In the genomic region with DNA sequence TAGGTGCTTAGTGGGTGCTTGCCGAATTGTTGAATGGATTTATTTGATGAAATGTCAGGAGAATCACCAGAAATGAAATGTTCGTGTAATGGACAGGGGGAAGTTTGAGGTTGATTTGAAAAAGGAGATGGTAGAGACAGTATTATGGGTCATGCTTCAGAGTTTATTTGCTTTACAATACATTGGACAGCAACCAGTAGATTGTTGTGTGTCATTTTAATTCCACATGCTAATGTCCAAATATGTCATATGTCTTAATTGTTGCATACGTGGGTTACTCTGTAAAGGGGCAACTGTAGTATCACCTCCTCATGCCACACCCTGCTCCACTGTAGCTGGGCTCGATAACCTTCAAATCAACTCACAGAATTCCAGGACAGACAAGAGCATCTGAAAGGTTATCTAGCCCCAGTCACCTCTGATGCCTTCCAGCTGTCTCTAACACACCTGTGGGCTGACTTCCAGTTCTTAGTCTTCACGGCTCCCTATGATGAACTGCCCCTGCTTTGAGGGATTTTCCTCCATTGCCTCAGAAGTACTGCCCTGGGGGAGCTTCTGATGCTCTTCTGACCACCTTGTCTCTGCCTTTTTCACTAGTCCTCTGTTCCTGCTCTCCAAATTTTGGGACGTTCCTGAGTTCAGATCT, we compare ENCODE assay signal across 1 cellular context.
TF ChIP-seq lines count a peak whose summit lies in the region.

No MANE protein-coding gene starts in this region.

TF ChIP-seq in GM12878, 131 proteins besides CTCF, POLR2A, EP300 and RAD21 (continued from another document):
- TF ChIP-seq NKRF (conservative IDR thresholded peaks at IDR 0.05) (0 out of 2 replicates have a peak, but pooled peaks have one; percentile 22), MYB (IDR thresholded peaks at IDR 0.05; ENCODE audit: borderline replicate concordance, low read depth, low read length) (no peak), SREBF2 (IDR thresholded peaks at IDR 0.05; ENCODE audit: low read length) (no peak), NR2F1 (conservative IDR thresholded peaks at IDR 0.05) (no peak), FOXM1 (IDR thresholded peaks at IDR 0.05; ENCODE audit: low read depth, low read length) (no peak), ZBED1 (IDR thresholded peaks at IDR 0.05; ENCODE audit: borderline replicate concordance) (no peak), BCL11A (IDR thresholded peaks at IDR 0.05; ENCODE audit: low read depth, low read length) (no peak), SREBF1 (IDR thresholded peaks at IDR 0.05; ENCODE audit: low read length) (no peak), CHD4 (IDR thresholded peaks at IDR 0.05) (no peak), CBX3 (IDR thresholded peaks at IDR 0.05; ENCODE audit: borderline replicate concordance, low read depth) (no peak), TARDBP (IDR thresholded peaks at IDR 0.05; ENCODE audit: borderline replicate concordance) (no peak), EZH2 (IDR thresholded peaks at IDR 0.05; ENCODE audit: borderline replicate concordance, control insufficient read depth, low read depth, low read length) (no peak), POLR2AphosphoS2 (IDR thresholded peaks at IDR 0.05; ENCODE audit: low read depth, low read length) (no peak)
